8 cellular contexts compared by ENCODE assay signal in genomic region chr12:132986885-132987225, GRCh38. TPM values are rescaled to one million over a fixed set of nuclear protein-coding genes. Genes with fewer than 3 reads are reported as not detected.
DNase-seq lines count a peak whose midpoint lies in the region; ATAC-seq, FAIRE-seq and TF ChIP-seq lines count a peak whose summit lies in the region.

No MANE protein-coding gene starts in this region.

- H3F3A ChIP-seq in SU-DHL-6 (ENCODE audit: insufficient read depth): no peaks in the 10 kb centered on the region

- no peaks in the 10 kb centered on the region for H3K9me2 ChIP-seq in SU-DHL-6 (replicated peaks; ENCODE audit: insufficient read depth, low read length)

- H3K27me3 ChIP-seq in SU-DHL-6 (ENCODE audit: low read length): no peaks in the 10 kb centered on the region

- H2AFZ ChIP-seq in SU-DHL-6 (ENCODE audit: low read depth, low read length, severe bottlenecking): peak overlapping the region; percentile 92

- H4K20me1 ChIP-seq in SU-DHL-6 (ENCODE audit: low read depth, low read length): no peaks in the 10 kb centered on the region

- DNase-seq in AG10803 (ENCODE audit: low read depth) (peak; percentile 9), fibroblast of villous mesenchyme (ENCODE audit: low read depth) (peak; percentile 42), skeletal muscle cell (ENCODE audit: low read depth) (no peak), urothelium cell line (ENCODE audit: low spot score) (no peak)

- peaks cover 39% of the 10 kb centered on the region for H3K79me2 ChIP-seq in SU-DHL-6 (ENCODE audit: insufficient read depth, low read length)

- H3K9ac ChIP-seq in SU-DHL-6 (ENCODE audit: low read length): peak overlapping the region; percentile 72

- H3K4me2 ChIP-seq in SU-DHL-6 (ENCODE audit: low read depth, low read length, poor library complexity, severe bottlenecking): peak overlapping the region; percentile 84

- peak overlapping the region; percentile 97 for H3K4me3 ChIP-seq in AG10803 (ENCODE audit: low read length)
- peak overlapping the region; percentile 82 for H3K4me3 ChIP-seq in SU-DHL-6 (ENCODE audit: insufficient read depth, low read length, poor library complexity, severe bottlenecking)
- peak overlapping the region; percentile 98 for H3K4me3 ChIP-seq in fibroblast of villous mesenchyme (ENCODE audit: low read depth, low read length)
- peak overlapping the region; percentile 88 for H3K4me3 ChIP-seq in skeletal muscle cell (ENCODE audit: low read depth, low read length)

- peak; percentile 6 for ATAC-seq in GM21717 (IDR thresholded peaks at IDR 0.05; ENCODE audit: unreplicated experiment)
- no peak for ATAC-seq in HG03280 (IDR thresholded peaks at IDR 0.05; ENCODE audit: unreplicated experiment)
- no peak for ATAC-seq in GM19467 (IDR thresholded peaks at IDR 0.05; ENCODE audit: unreplicated experiment)

- no peak overlapping the region for H3K27ac ChIP-seq in SU-DHL-6 (ENCODE audit: low read depth, low read length)

- FAIRE-seq in urothelium cell line (lab: Jason Lieb, UNC): no peak

- TF ChIP-seq CTCF in AG10803 (conservative IDR thresholded peaks at IDR 0.05; ENCODE audit: low read length) (no peak), SU-DHL-6 (IDR thresholded peaks at IDR 0.05; ENCODE audit: insufficient read depth, low read length, poor library complexity, severe bottlenecking) (no peak), fibroblast of villous mesenchyme (IDR thresholded peaks at IDR 0.05; ENCODE audit: insufficient read depth, low read depth, low read length) (no peak)

- peaks cover 16% of the 10 kb centered on the region for H3K36me3 ChIP-seq in SU-DHL-6 (ENCODE audit: low read length)

- H3K9me3 ChIP-seq in SU-DHL-6 (ENCODE audit: insufficient read depth, low read length): peaks cover 25% of the 10 kb centered on the region

RNA-seq across cellular contexts. Expression of gene ZNF26, which starts 0.7 kb away (rescaled TPM):
- 10.4 and 23.2 TPM in 2 replicates for total RNA-seq in fibroblast of villous mesenchyme

RNA-seq across cellular contexts. Expression of gene ZNF605, which starts 30.7 kb away (rescaled TPM):
- 7.7 and 14.2 TPM in 2 replicates for total RNA-seq in fibroblast of villous mesenchyme

RNA-seq across cellular contexts. Expression of gene ZNF84, which starts 50.5 kb away (rescaled TPM):
- 23.2 and 25.0 TPM in 2 replicates for total RNA-seq in fibroblast of villous mesenchyme

Comparison
In these comparisons a context has a peak if more than half of its experiments do, and no peak if none do; other contexts are left out.
1. DNase-seq: peak in AG10803 (single experiment) and fibroblast of villous mesenchyme (single experiment); none in skeletal muscle cell (single experiment) and urothelium cell line (single experiment).
2. Peak in every context shown above with its lines, with median percentiles within 50 percentile points of each other: H3K4me3 ChIP-seq.